Comparison of ENCODE assay signal across 9 cellular contexts in the genomic region with DNA sequence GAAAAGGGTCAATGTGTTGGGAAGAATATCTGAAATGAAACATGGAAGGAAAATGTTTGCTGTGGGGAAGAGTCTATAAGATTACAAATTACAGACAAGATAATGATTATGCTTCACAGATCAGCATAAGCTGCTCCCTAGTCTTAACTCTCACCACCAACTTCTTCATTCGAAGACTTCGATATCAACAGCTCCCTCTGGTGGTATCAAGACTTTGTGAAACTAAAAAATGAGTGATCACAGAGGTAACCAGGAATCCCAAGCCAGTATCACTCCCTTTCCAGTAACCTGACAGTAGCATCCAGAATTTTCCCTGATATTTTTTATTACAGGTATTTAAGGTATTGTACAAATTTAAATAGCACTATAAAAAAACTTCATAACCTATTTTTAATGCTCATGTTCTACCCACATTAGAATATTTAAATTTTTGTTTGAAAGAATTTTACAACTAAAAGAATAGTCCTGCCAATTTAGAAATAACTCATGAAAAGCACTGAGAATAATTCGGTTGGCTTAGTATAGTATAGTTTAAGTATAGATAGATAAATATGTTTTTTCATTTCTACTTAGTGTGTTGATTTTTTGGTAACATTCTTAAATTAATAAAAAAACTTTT.
DNase-seq lines count a peak whose midpoint lies in the region; ATAC-seq and TF ChIP-seq lines count a peak whose summit lies in the region.
"Had no signal": no experiment of that assay in that cellular context is flagged by ENCODE, and none has a peak within 500 bp of the region (broad histone marks: within the 10 kb centered on the region; RNA-seq: fewer than 3 reads in every experiment).

No MANE protein-coding gene starts in this region.

- H4K20me1 ChIP-seq in DND-41 (ENCODE audit: insufficient read depth, low read length) = no peaks in the 10 kb centered on the region

- H3K4ac ChIP-seq in trophoblast cell (ENCODE audit: low read depth, low read length) = no peak overlapping the region

- peak; percentile 65; the same call in 2 of the 3 replicates for ATAC-seq in DND-41 (ENCODE audit: insufficient read depth, low read depth)
- peak; percentile 67 for ATAC-seq in GM21360 (IDR thresholded peaks at IDR 0.05; ENCODE audit: unreplicated experiment)
- no peak for ATAC-seq in HG03460 (IDR thresholded peaks at IDR 0.05; ENCODE audit: unreplicated experiment)

- H3K27ac ChIP-seq in DND-41 (ENCODE audit: low read length) = no peak overlapping the region
- no peak overlapping the region for H3K27ac ChIP-seq in trophoblast cell (ENCODE audit: low read depth, low read length)
- H3K27ac ChIP-seq: skin epidermis had no signal

- no peak overlapping the region for H3K4me3 ChIP-seq in DND-41 (ENCODE audit: low read depth in 1 of 2, low read length in 2 of 2)
- no peak overlapping the region for H3K4me3 ChIP-seq in fibroblast of the aortic adventitia (ENCODE audit: low read depth, low read length)
- no peak overlapping the region for H3K4me3 ChIP-seq in trophoblast cell (ENCODE audit: low read depth, low read length)
- H3K4me3 ChIP-seq: skin epidermis had no signal

- no peak overlapping the region for H4K91ac ChIP-seq in trophoblast cell (ENCODE audit: low read depth, low read length)

- H3K23ac ChIP-seq in trophoblast cell (ENCODE audit: low read length) = no peak overlapping the region

- no peaks in the 10 kb centered on the region for H3K4me1 ChIP-seq in DND-41 (ENCODE audit: insufficient read depth, low read length)
- no peaks in the 10 kb centered on the region for H3K4me1 ChIP-seq in trophoblast cell (ENCODE audit: control insufficient read depth in 1 of 2, insufficient read depth in 2 of 2, low read length in 2 of 2)

- no peak overlapping the region for H3K18ac ChIP-seq in trophoblast cell (ENCODE audit: low read length)

- no peak for DNase-seq in DND-41
- DNase-seq in M059J (ENCODE audit: low read depth) = peak; percentile 57
- DNase-seq in SW480 (ENCODE audit: low spot score) = peak; percentile 79
- DNase-seq in fibroblast of the aortic adventitia (ENCODE audit: low read depth) = peak; percentile 65
- peak; percentile 25 to 88 for DNase-seq in trophoblast cell
- no peak for DNase-seq in activated naive CD4-positive, alpha-beta T cell treated with anti-CD3 and anti-CD28 coated beads, Interleukin-2, amount 50 U/mL, for 16 hours

- no peaks in the 10 kb centered on the region for H3K79me1 ChIP-seq in trophoblast cell (ENCODE audit: low read length)

- no peak overlapping the region for H2BK5ac ChIP-seq in trophoblast cell (ENCODE audit: low read depth, low read length, poor library complexity)

- no peak overlapping the region for H2AK5ac ChIP-seq in trophoblast cell (ENCODE audit: low read length)

- H2AFZ ChIP-seq in DND-41 (ENCODE audit: low read depth, low read length) (no peak overlapping the region), trophoblast cell (ENCODE audit: insufficient read depth, low read length, poor library complexity) (no peak overlapping the region)

- no CpG with 5 or more reads among the region's 3 CpGs for WGBS in trophoblast cell (ENCODE audit: extremely low coverage, insufficient coverage, insufficient read length)

- H2BK120ac ChIP-seq in trophoblast cell (ENCODE audit: insufficient read depth, low read length, poor library complexity) = no peak overlapping the region

- H4K12ac ChIP-seq in trophoblast cell (ENCODE audit: low read depth, low read length) = no peak overlapping the region

- peaks cover 16% of the 10 kb centered on the region; the same call in 1 of the 2 replicates for H3K36me3 ChIP-seq in DND-41 (ENCODE audit: insufficient read depth, low read length)
- peaks cover 0 to 1% of the 10 kb centered on the region in 2 experiments for H3K36me3 ChIP-seq in trophoblast cell (ENCODE audit: control insufficient read depth in 1 of 2, insufficient read depth in 2 of 2, low read length in 2 of 2)

- H3K79me2 ChIP-seq in DND-41 (ENCODE audit: insufficient read depth, low read length) (no peaks in the 10 kb centered on the region), trophoblast cell (ENCODE audit: control insufficient read depth, insufficient read depth, low read length, poor library complexity) (no peaks in the 10 kb centered on the region)

- H3K9ac ChIP-seq in DND-41 (ENCODE audit: low read depth, low read length) = no peak overlapping the region
- no peak overlapping the region for H3K9ac ChIP-seq in trophoblast cell (ENCODE audit: low read length)

- TF ChIP-seq CTCF in DND-41 (IDR thresholded peaks at IDR 0.05; ENCODE audit: borderline replicate concordance, extremely low read depth, low read length, poor library complexity, severe bottlenecking) (peak; percentile 67), fibroblast of the aortic adventitia (IDR thresholded peaks at IDR 0.05; ENCODE audit: insufficient read depth, low read length) (peak; percentile 64)

- H3K9me3 ChIP-seq in DND-41 (ENCODE audit: insufficient read depth, low read length, severe bottlenecking) = no peaks in the 10 kb centered on the region
- no peaks in the 10 kb centered on the region for H3K9me3 ChIP-seq in trophoblast cell (ENCODE audit: insufficient read depth, low read depth, low read length)

- no peaks in the 10 kb centered on the region for H3K27me3 ChIP-seq in DND-41 (ENCODE audit: insufficient read depth, low read length, poor library complexity)
- H3K27me3 ChIP-seq in trophoblast cell (ENCODE audit: insufficient read depth, low read length) = no peaks in the 10 kb centered on the region

- no peak overlapping the region for H4K8ac ChIP-seq in trophoblast cell (ENCODE audit: low read depth, low read length)

- H2BK12ac ChIP-seq in trophoblast cell (ENCODE audit: low read length) = no peak overlapping the region

- no peak overlapping the region for H3K14ac ChIP-seq in trophoblast cell (ENCODE audit: low read length)

- H3K4me2 ChIP-seq in DND-41 (ENCODE audit: insufficient read depth, low read length) (no peak overlapping the region), trophoblast cell (ENCODE audit: low read length) (no peak overlapping the region)

Comparison
In these comparisons a context has a peak if more than half of its experiments do, and no peak if none do; other contexts are left out.
1. DNase-seq: peak in M059J (single experiment), SW480 (single experiment), fibroblast of the aortic adventitia (single experiment) and trophoblast cell (2 of 2); none in DND-41 (single experiment) and activated naive CD4-positive, alpha-beta T cell treated with anti-CD3 and anti-CD28 coated beads, Interleukin-2, amount 50 U/mL, for 16 hours (single experiment).